ENCODE assay signal across 13 cellular contexts in genomic region chr19:48877900-48878218, GRCh38. TPM values are rescaled to one million over a fixed set of nuclear protein-coding genes. Genes with fewer than 3 reads are reported as not detected.
A peak's percentile ranks its signal among the peaks of the same experiment; 100 is the strongest.
DNase-seq lines count a peak whose midpoint lies in the region; ATAC-seq, FAIRE-seq and TF ChIP-seq lines count a peak whose summit lies in the region.
"Had no signal": no experiment of that assay in that cellular context is flagged by ENCODE, and none has a peak within 500 bp of the region (broad histone marks: within the 10 kb centered on the region; RNA-seq: fewer than 3 reads in every experiment).

No MANE protein-coding gene starts in this region.

- H2BK120ac ChIP-seq in IMR-90 (ENCODE audit: low read depth, low read length): no peak overlapping the region

- intact Hi-C loops in IMR-90 (cut with micrococcal nuclease): no loop called here

- no peaks in the 10 kb centered on the region for H3K9me3 ChIP-seq in CD8-positive, alpha-beta memory T cell (ENCODE audit: low read length)
- H3K9me3 ChIP-seq in IMR-90 (ENCODE audit: control insufficient read depth, insufficient read depth, low read length) (peaks cover 4% of the 10 kb centered on the region; the same call in 1 of the 2 replicates), skeletal muscle tissue (ENCODE audit: control insufficient read depth in 3 of 3, low read length in 3 of 3) (no peaks in the 10 kb centered on the region)

- H3K4me1 Mint-ChIP-seq in CD8-positive, alpha-beta memory T cell: peaks cover 39 to 49% (median 41%) of the 10 kb centered on the region in 3 donors
- H3K4me1 Mint-ChIP-seq in chondrocyte (ENCODE audit: low read depth): peaks cover 44% of the 10 kb centered on the region

- H3K36me3 ChIP-seq in CD8-positive, alpha-beta memory T cell (ENCODE audit: insufficient read depth, low read length): peaks cover 7% of the 10 kb centered on the region
- H3K36me3 ChIP-seq in IMR-90 (ENCODE audit: control insufficient read depth, insufficient read depth, low read length) (peaks cover 40% of the 10 kb centered on the region), skeletal muscle tissue (ENCODE audit: control insufficient read depth in 3 of 3, insufficient read depth in 3 of 3, low read length in 3 of 3) (peaks cover 26 to 37% (median 35%) of the 10 kb centered on the region in 3 donors)

- ATAC-seq in IMR-90 (ENCODE audit: low read depth): no peak
- ATAC-seq in HG02884 (IDR thresholded peaks at IDR 0.05; ENCODE audit: unreplicated experiment): no peak
- ATAC-seq: Panc1 had no signal

- H3K23ac ChIP-seq in IMR-90 (ENCODE audit: low read depth, low read length): no peak overlapping the region

- H2BK20ac ChIP-seq in IMR-90 (ENCODE audit: low read depth, low read length): no peak overlapping the region

- TF ChIP-seq POLR2A in IMR-90 (IDR thresholded peaks at IDR 0.05; ENCODE audit: low read depth, low read length): no peak; the same call in none of the 2 replicates
- no peak; the same call in 1 of the 2 replicates for TF ChIP-seq POLR2A in GM12892 (IDR thresholded peaks at IDR 0.05; ENCODE audit: low read depth, low read length)

- H3K56ac ChIP-seq in IMR-90 (ENCODE audit: extremely low read depth, insufficient read depth, low read length): no peak overlapping the region

- H2BK15ac ChIP-seq in IMR-90 (ENCODE audit: low read depth, low read length): no peak overlapping the region

- H4K91ac ChIP-seq in IMR-90 (ENCODE audit: insufficient read depth, low read depth, low read length): no peak overlapping the region

- WGBS in IMR-90 (ENCODE audit: extremely low coverage in 2 of 2, insufficient read length in 1 of 2), 2 experiments: no CpG with 5 or more reads among the region's 7 CpGs

- no peak overlapping the region for H2AK5ac ChIP-seq in IMR-90 (ENCODE audit: low read depth, low read length)

- H2AFZ ChIP-seq in IMR-90 (replicated peaks; ENCODE audit: low read length, poor library complexity): peak overlapping the region; percentile 6

- no peak overlapping the region for H3K4me3 ChIP-seq in CD8-positive, alpha-beta memory T cell (ENCODE audit: low read length)
- H3K4me3 ChIP-seq in IMR-90 (ENCODE audit: insufficient read depth, low read depth, low read length): no peak overlapping the region
- no peak overlapping the region for H3K4me3 ChIP-seq in skeletal muscle tissue (ENCODE audit: low read length in 3 of 3)

- H3K9me3 Mint-ChIP-seq in CD8-positive, alpha-beta memory T cell: no peaks in the 10 kb centered on the region
- H3K9me3 Mint-ChIP-seq in chondrocyte (ENCODE audit: low read depth): no peaks in the 10 kb centered on the region
- H3K9me3 Mint-ChIP-seq: nephron; stimulated activated naive CD8-positive, alpha-beta T cell treated with anti-CD3 and anti-CD28 coated beads, Interleukin-15, Interleukin-2, amounts not matched to agents 100 ng/mL and 50 ng/mL, for 24 hours had no signal

- no peak for FAIRE-seq in GM12892 (lab: Jason Lieb, UNC)

- no peaks in the 10 kb centered on the region for H3K27me3 ChIP-seq in CD8-positive, alpha-beta memory T cell (ENCODE audit: insufficient read depth, low read length, poor library complexity, severe bottlenecking)
- H3K27me3 ChIP-seq in IMR-90 (ENCODE audit: control insufficient read depth, insufficient read depth, low read length): no peaks in the 10 kb centered on the region
- H3K27me3 ChIP-seq in skeletal muscle tissue (ENCODE audit: control insufficient read depth in 3 of 3, insufficient read depth in 3 of 3, low read length in 3 of 3): no peaks in the 10 kb centered on the region

- TF ChIP-seq CTCF in IMR-90 (conservative IDR thresholded peaks at IDR 0.05; ENCODE audit: low read depth, low read length) (no peak), chondrocyte (IDR thresholded peaks at IDR 0.05) (no peak)

- peak overlapping the region in 5 of 8 donors; percentile 12 to 99 (median 61) for H3K27ac Mint-ChIP-seq in CD8-positive, alpha-beta memory T cell
- H3K27ac Mint-ChIP-seq in chondrocyte (ENCODE audit: unreplicated experiment): peak overlapping the region; percentile 78
- H3K27ac Mint-ChIP-seq: nephron had no signal

- H4K8ac ChIP-seq in IMR-90 (ENCODE audit: low read depth in 2 of 2, low read length in 2 of 2): no peak overlapping the region

- CTCF ChIA-PET in CD8-positive, alpha-beta memory T cell (lab: Charles Lee): interaction anchor here (1.8 kb wide), 1 partner anchor 116 kb away, joined by 3 read pairs; the partner anchor contains the start of genes GYS1 and RUVBL2
- CTCF ChIA-PET in IMR-90 (lab: Yijun Ruan, JAX): no interaction called here

- in situ Hi-C loops in IMR-90 (cut with MboI; ENCODE audit: low sequenced_read_pairs): no loop called here

- H3K9ac ChIP-seq in IMR-90 (ENCODE audit: low read depth, low read length) (no peak overlapping the region), skeletal muscle tissue (ENCODE audit: low read depth in 1 of 3, low read length in 3 of 3) (no peak overlapping the region)

- peaks cover 32% of the 10 kb centered on the region for H3K4me1 ChIP-seq in CD8-positive, alpha-beta memory T cell (ENCODE audit: insufficient read depth, low read length)
- peaks cover 6% of the 10 kb centered on the region; the same call in 1 of the 2 replicates for H3K4me1 ChIP-seq in IMR-90 (ENCODE audit: control insufficient read depth, insufficient read depth, low read length)
- peaks cover 36 to 40% (median 39%) of the 10 kb centered on the region in 3 donors for H3K4me1 ChIP-seq in skeletal muscle tissue (ENCODE audit: control insufficient read depth in 3 of 3, insufficient read depth in 3 of 3, low read length in 3 of 3)

- peaks cover 0 to 5% of the 10 kb centered on the region in 2 donors for H3K27me3 Mint-ChIP-seq in CD8-positive, alpha-beta memory T cell
- H3K27me3 Mint-ChIP-seq in chondrocyte (ENCODE audit: low read depth): no peaks in the 10 kb centered on the region
- H3K27me3 Mint-ChIP-seq: stimulated activated naive CD8-positive, alpha-beta T cell treated with anti-CD3 and anti-CD28 coated beads, Interleukin-15, Interleukin-2, amounts not matched to agents 100 ng/mL and 50 ng/mL, for 24 hours had no signal

- H3K4ac ChIP-seq in IMR-90 (ENCODE audit: low read depth, low read length): no peak overlapping the region

- H2BK5ac ChIP-seq in IMR-90 (ENCODE audit: low read depth, low read length, poor library complexity, severe bottlenecking): no peak overlapping the region

- H3K18ac ChIP-seq in IMR-90 (ENCODE audit: low read depth, low read length): no peak overlapping the region

- H3K27ac ChIP-seq in CD8-positive, alpha-beta memory T cell (ENCODE audit: low read depth, low read length): peak overlapping the region; percentile 61
- H3K27ac ChIP-seq in IMR-90 (ENCODE audit: insufficient read depth, low read length): no peak overlapping the region
- peak overlapping the region; percentile 51 for H3K27ac ChIP-seq in skeletal muscle tissue (ENCODE audit: low read depth, low read length)

- no peak overlapping the region for H4K5ac ChIP-seq in IMR-90 (ENCODE audit: low read depth, low read length)

- POLR2A ChIA-PET in CD8-positive, alpha-beta memory T cell (lab: Charles Lee): interaction anchor here (1.9 kb wide), 1 partner anchor 98 kb away, joined by 5 read pairs; no protein-coding TSS in a partner anchor
- POLR2A ChIA-PET in IMR-90 (lab: Charles Lee; ENCODE audit: unreplicated experiment): no interaction called here

- H3K79me1 ChIP-seq in IMR-90 (ENCODE audit: low read depth in 1 of 2, low read length in 2 of 2): peaks cover 0 to 48% of the 10 kb centered on the region in 2 experiments; a peak in 3 of 4 replicates

- DNase-seq in CD8-positive, alpha-beta memory T cell: peak in 2 of 5 donors; percentile 29 to 31
- DNase-seq in IMR-90: no peak
- no peak for DNase-seq in chondrocyte (ENCODE audit: low spot score)
- DNase-seq in hepatic stellate cell (ENCODE audit: low spot score): no peak
- no peak for DNase-seq in GM12892 (ENCODE audit: insufficient read length)
- DNase-seq: activated CD4-positive, CD25-positive, alpha-beta regulatory T cell treated with anti-CD3 and anti-CD28 coated beads, Interleukin-2, amount 50 U/mL, for 72 hours; amniotic stem cell; NCI-H2171 had no signal

- peaks cover 13 to 54% (median 20%) of the 10 kb centered on the region in 3 donors for H3K36me3 Mint-ChIP-seq in CD8-positive, alpha-beta memory T cell
- H3K36me3 Mint-ChIP-seq in chondrocyte (ENCODE audit: low read depth): peaks cover 42% of the 10 kb centered on the region

- H4K20me1 ChIP-seq in IMR-90 (ENCODE audit: insufficient read depth, low read length): peaks cover 63% of the 10 kb centered on the region

- H3K14ac ChIP-seq in IMR-90 (replicated peaks; ENCODE audit: low read depth, low read length): no peak overlapping the region

- BruUV-seq in IMR-90 (replicated peaks; lab: Mats Ljungman, UMichigan): no TSS peak

- no peak overlapping the region for H2AK9ac ChIP-seq in IMR-90 (replicated peaks; ENCODE audit: low read depth, low read length, poor library complexity)

- H3K9me1 ChIP-seq in IMR-90 (ENCODE audit: insufficient read depth, low read length): 0 out of 2 replicates have a peak, but pooled peaks cover 3% of the 10 kb centered on the region

- TF ChIP-seq RAD21 in IMR-90 (IDR thresholded peaks at IDR 0.05; ENCODE audit: low read length): no peak

- H3K4me2 ChIP-seq in IMR-90 (ENCODE audit: low read depth, low read length): no peak overlapping the region

- dilution Hi-C loops in IMR-90 (cut with HindIII; ENCODE audit: low sequenced_read_pairs, unreplicated experiment): no loop called here

- H3K4me3 Mint-ChIP-seq in CD8-positive, alpha-beta memory T cell: peak overlapping the region in 4 of 7 donors; percentile 11 to 81 (median 36)
- no peak overlapping the region for H3K4me3 Mint-ChIP-seq in chondrocyte (ENCODE audit: unreplicated experiment)
- H3K4me3 Mint-ChIP-seq: stimulated activated naive CD8-positive, alpha-beta T cell treated with anti-CD3 and anti-CD28 coated beads, Interleukin-15, Interleukin-2, amounts not matched to agents 100 ng/mL and 50 ng/mL, for 24 hours had no signal

RNA-seq across cellular contexts. Expression of gene PPP1R15A, which starts 5.6 kb away (rescaled TPM):
- total RNA-seq in CD8-positive, alpha-beta memory T cell: 10 to 100 TPM; 67.1 to 69.3 TPM
- 159 TPM for polyA plus RNA-seq in CD8-positive, alpha-beta memory T cell
- total RNA-seq in IMR-90 (2012; rRNA removed) (26.7 and 39.4 TPM in 2 replicates), chondrocyte (42.1 to 106 TPM (median 104 TPM) in 3 replicates), skeletal muscle tissue (26.1 TPM)
- 87.7 and 104 TPM in 2 replicates for polyA plus RNA-seq in IMR-90 (2012; rRNA removed)
- polyA plus RNA-seq in IMR-90 (2012; cell fraction: cytosol; rRNA removed): 79.7 and 87.7 TPM in 2 replicates
- 144 and 158 TPM in 2 replicates for polyA plus RNA-seq in IMR-90 (2012; cell fraction: nucleus; rRNA removed; ENCODE audit: low replicate concordance)
- 69.7 TPM for polyA plus RNA-seq in GM12892 (2012; ENCODE audit: missing spikeins)

RNA-seq across cellular contexts. Expression of gene PLEKHA4, which starts 9.4 kb away (rescaled TPM):
- total RNA-seq in CD8-positive, alpha-beta memory T cell: 1 to 10 TPM; 2.5 to 4.1 TPM
- polyA plus RNA-seq in CD8-positive, alpha-beta memory T cell: 2.7 TPM
- total RNA-seq in IMR-90 (2012; rRNA removed): 4.2 and 4.5 TPM in 2 replicates
- polyA plus RNA-seq in IMR-90 (2012; rRNA removed): 14.4 and 17.2 TPM in 2 replicates
- 17.5 and 22.0 TPM in 2 replicates for polyA plus RNA-seq in IMR-90 (2012; cell fraction: cytosol; rRNA removed)
- polyA plus RNA-seq in IMR-90 (2012; cell fraction: nucleus; rRNA removed; ENCODE audit: low replicate concordance): 28.8 and 60.3 TPM in 2 replicates
- total RNA-seq in chondrocyte: 16.8 to 34.3 TPM (median 19.6 TPM) in 3 replicates
- total RNA-seq in skeletal muscle tissue: 14.1 TPM
- 2.3 TPM for polyA plus RNA-seq in GM12892 (2012; ENCODE audit: missing spikeins)

RNA-seq across cellular contexts. Expression of gene TULP2, which starts 20.7 kb away (rescaled TPM):
- not detected for total RNA-seq in CD8-positive, alpha-beta memory T cell
- not detected for polyA plus RNA-seq in CD8-positive, alpha-beta memory T cell
- total RNA-seq in IMR-90 (2012; rRNA removed) (under 0.01 TPM in 1 of 2 replicates, not detected in the other), chondrocyte (not detected in 3 replicates), skeletal muscle tissue (not detected)
- polyA plus RNA-seq in IMR-90 (2012; rRNA removed): 0.20 and 0.26 TPM in 2 replicates
- 0.11 and 0.18 TPM in 2 replicates for polyA plus RNA-seq in IMR-90 (2012; cell fraction: cytosol; rRNA removed)
- 0.11 and 0.15 TPM in 2 replicates for polyA plus RNA-seq in IMR-90 (2012; cell fraction: nucleus; rRNA removed; ENCODE audit: low replicate concordance)
- polyA plus RNA-seq in GM12892 (2012; ENCODE audit: missing spikeins): 3.1 TPM

RNA-seq across cellular contexts. Expression of gene NUCB1, which starts 22.3 kb away (rescaled TPM):
- 10 to 100 TPM; 86.8 to 93.3 TPM for total RNA-seq in CD8-positive, alpha-beta memory T cell
- polyA plus RNA-seq in CD8-positive, alpha-beta memory T cell: 147 TPM
- 37.3 and 39.2 TPM in 2 replicates for total RNA-seq in IMR-90 (2012; rRNA removed)
- polyA plus RNA-seq in IMR-90 (2012; rRNA removed): 253 and 261 TPM in 2 replicates
- 236 and 325 TPM in 2 replicates for polyA plus RNA-seq in IMR-90 (2012; cell fraction: cytosol; rRNA removed)
- polyA plus RNA-seq in IMR-90 (2012; cell fraction: nucleus; rRNA removed; ENCODE audit: low replicate concordance): 149 and 260 TPM in 2 replicates
- total RNA-seq in chondrocyte: 209 to 277 TPM (median 215 TPM) in 3 replicates
- 107 TPM for total RNA-seq in skeletal muscle tissue
- 41.6 TPM for polyA plus RNA-seq in GM12892 (2012; ENCODE audit: missing spikeins)

RNA-seq across cellular contexts. Expression of gene HSD17B14, which starts 41.6 kb away (rescaled TPM):
- under 1 TPM; 0.18 to 0.37 TPM for total RNA-seq in CD8-positive, alpha-beta memory T cell
- 1.1 TPM for polyA plus RNA-seq in CD8-positive, alpha-beta memory T cell
- total RNA-seq in IMR-90 (2012; rRNA removed): 0.54 and 0.56 TPM in 2 replicates
- 4.5 and 5.6 TPM in 2 replicates for polyA plus RNA-seq in IMR-90 (2012; rRNA removed)
- polyA plus RNA-seq in IMR-90 (2012; cell fraction: cytosol; rRNA removed): 7.9 TPM in 2 replicates
- 14.0 and 14.9 TPM in 2 replicates for polyA plus RNA-seq in IMR-90 (2012; cell fraction: nucleus; rRNA removed; ENCODE audit: low replicate concordance)
- total RNA-seq in chondrocyte: 11.4 to 13.6 TPM (median 13.5 TPM) in 3 replicates
- 0.52 TPM for total RNA-seq in skeletal muscle tissue
- 6.3 TPM for polyA plus RNA-seq in GM12892 (2012; ENCODE audit: missing spikeins)
